30 cellular contexts compared by ENCODE assay signal in the genomic region with DNA sequence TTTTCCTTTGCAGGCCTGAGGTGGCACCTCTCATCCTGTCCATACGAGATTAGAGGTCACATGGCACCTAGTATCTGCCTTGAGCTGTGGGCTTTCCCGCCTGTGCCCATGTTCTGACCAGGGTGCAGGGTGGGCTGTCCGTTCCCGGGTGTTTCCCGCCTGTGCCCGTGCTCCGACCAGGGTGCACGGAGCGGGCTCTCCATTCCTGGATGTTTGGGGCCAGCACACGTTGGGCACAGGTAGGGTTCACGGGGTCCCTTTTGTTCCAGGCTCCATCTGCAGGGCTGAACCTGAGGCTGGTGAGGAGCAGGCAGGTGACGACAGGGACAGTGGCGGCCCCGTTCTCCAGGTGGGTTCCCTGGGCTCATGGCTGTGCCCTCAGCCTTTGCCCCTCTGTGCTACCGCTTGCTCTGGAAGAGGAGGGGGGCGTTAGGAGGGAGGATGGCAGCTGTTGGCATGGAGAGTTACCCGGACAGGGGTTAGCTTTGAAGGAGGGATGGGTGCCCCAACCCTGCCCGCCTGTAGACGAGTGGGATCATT.
"Had no signal": no experiment of that assay in that cellular context is flagged by ENCODE, and none has a peak within 500 bp of the region (broad histone marks: within the 10 kb centered on the region; RNA-seq: fewer than 3 reads in every experiment).

No MANE protein-coding gene starts in this region.

- H3K4me1 ChIP-seq: colonic mucosa, gastrocnemius medialis, pancreas, suprapubic skin, transverse colon, upper lobe of right lung, uterus had no signal

- H3K9me3 Mint-ChIP-seq: dendritic cell treated with granulocyte-macrophage colony-stimulating factor and Interleukin-4, amounts not matched to agents 40 ng/mL and 50 ng/mL, for 4 days; endodermal cell; memory B cell; natural killer cell; stimulated activated naive CD8-positive, alpha-beta T cell treated with anti-CD3 and anti-CD28 coated beads, Interleukin-15, amount 100 ng/mL, for 72 hours had no signal

- H3K36me3 ChIP-seq: uterus had no signal

- H3K36me3 Mint-ChIP-seq: natural killer cell had no signal

- H2AFZ ChIP-seq: hepatocyte had no signal

- H3K9me3 ChIP-seq: colonic mucosa, gastrocnemius medialis, neutrophil, pancreas, suprapubic skin, transverse colon, upper lobe of right lung, uterus had no signal

- H3K4me3 ChIP-seq: colonic mucosa, gastrocnemius medialis, hepatocyte, lung, pancreas, smooth muscle cell, suprapubic skin, transverse colon, upper lobe of right lung, uterus had no signal

- H3K4me3 Mint-ChIP-seq: dendritic cell treated with granulocyte-macrophage colony-stimulating factor and Interleukin-4, amounts not matched to agents 40 ng/mL and 50 ng/mL, for 4 days; endodermal cell; memory B cell; natural killer cell; stimulated activated naive CD8-positive, alpha-beta T cell treated with anti-CD3 and anti-CD28 coated beads, Interleukin-15, amount 100 ng/mL, for 72 hours had no signal

- H3K27me3 ChIP-seq: colonic mucosa, gastrocnemius medialis, hepatocyte, neutrophil, pancreas, suprapubic skin, transverse colon, upper lobe of right lung, uterus had no signal

- H3K4me2 ChIP-seq: hepatocyte, smooth muscle cell had no signal

- H3K27ac ChIP-seq: colonic mucosa, epithelial cell of prostate, gastrocnemius medialis, hepatocyte, neutrophil, pancreas, suprapubic skin, transverse colon, upper lobe of right lung, uterus had no signal

- H3K27me3 Mint-ChIP-seq: dendritic cell treated with granulocyte-macrophage colony-stimulating factor and Interleukin-4, amounts not matched to agents 40 ng/mL and 50 ng/mL, for 4 days; memory B cell; stimulated activated naive CD8-positive, alpha-beta T cell treated with anti-CD3 and anti-CD28 coated beads, Interleukin-15, amount 100 ng/mL, for 72 hours had no signal

- H3K4me1 Mint-ChIP-seq: endodermal cell, natural killer cell had no signal

- H3K27ac Mint-ChIP-seq: dendritic cell treated with granulocyte-macrophage colony-stimulating factor and Interleukin-4, amounts not matched to agents 40 ng/mL and 50 ng/mL, for 4 days; endodermal cell; memory B cell; natural killer cell had no signal

- FAIRE-seq: islet of Langerhans, pancreas had no signal

- H3K79me2 ChIP-seq: hepatocyte had no signal

- ATAC-seq: esophagus mucosa; gastrocnemius medialis; natural killer cell; pancreas; sciatic nerve; stimulated activated naive CD8-positive, alpha-beta T cell treated with anti-CD3 and anti-CD28 coated beads, Interleukin-15, amount 100 ng/mL, for 72 hours; upper lobe of right lung had no signal

- DNase-seq: colonic mucosa; effector CD8-positive, alpha-beta T cell; endodermal cell; foreskin fibroblast; gastrocnemius medialis; head of caudate nucleus; kidney glomerular epithelial cell; natural killer cell; retina; stimulated activated CD4-positive, alpha-beta T cell treated with anti-CD3 and anti-CD28 coated beads, Interleukin-12 subunit alpha, Interleukin-12 subunit beta, amount 100 ng/mL, for 4 hours; stimulated activated CD4-positive, alpha-beta T cell treated with anti-CD3 and anti-CD28 coated beads, Interleukin-1b, Interleukin-23, amount 100 ng/mL, for 48 hours; stimulated activated CD4-positive, alpha-beta T cell treated with anti-CD3 and anti-CD28 coated beads, Interleukin-4, amount 100 ng/mL, for 1 hour; stimulated activated CD8-positive, alpha-beta memory T cell treated with anti-CD3 and anti-CD28 coated beads, Interleukin-4, amount 100 ng/mL, for 48 hours; stimulated activated naive CD4-positive, alpha-beta T cell; stimulated activated naive CD8-positive, alpha-beta T cell treated with anti-CD3 and anti-CD28 coated beads, Interleukin-15, amount 100 ng/mL, for 72 hours; transverse colon; upper lobe of right lung; uterus had no signal
